Comparison of ENCODE assay signal across 14 cellular contexts in genomic region chr22:37509026-37509886, GRCh38. TPM values are rescaled to one million over a fixed set of nuclear protein-coding genes. Genes with fewer than 3 reads are reported as not detected.
DNase-seq lines count a peak whose midpoint lies in the region; ATAC-seq and TF ChIP-seq lines count a peak whose summit lies in the region.
"Had no signal": no experiment of that assay in that cellular context is flagged by ENCODE, and none has a peak within 500 bp of the region (broad histone marks: within the 10 kb centered on the region; RNA-seq: fewer than 3 reads in every experiment).

No MANE protein-coding gene starts in this region.

- no peaks in the 10 kb centered on the region for H3K9me2 ChIP-seq in PC-9 (ENCODE audit: insufficient read depth)

- H3K4me3 ChIP-seq in PC-9: peak overlapping the region; percentile 3; the same call in 1 of the 2 replicates
- no peak overlapping the region for H3K4me3 ChIP-seq in liver (ENCODE audit: low read depth in 1 of 3, low read length in 3 of 3)

- BruUV-seq in PC-9 (replicated peaks; lab: Mats Ljungman, UMichigan): TSS peak; percentile 81

- POLR2A ChIA-PET in PC-9 (lab: Charles Lee; ENCODE audit: unreplicated experiment): interaction anchor here (0.5 to 1.0 kb wide), 4 partner anchors 33 to 924 kb away, joined by 3 to 26 read pairs (median 5); no protein-coding TSS in a partner anchor

- no peak for TF ChIP-seq CTCF in PC-9 (conservative IDR thresholded peaks at IDR 0.05)
- no peak for TF ChIP-seq CTCF in liver (IDR thresholded peaks at IDR 0.05; ENCODE audit: low read depth, low read length, missing input control)

- H3K27ac ChIP-seq in PC-9: peak overlapping the region; percentile 74
- H3K27ac ChIP-seq in liver (ENCODE audit: low read depth in 1 of 2, low read length in 2 of 2): no peak overlapping the region

- peak overlapping the region in 1 of 2 donors; percentile 40 for H3K27ac Mint-ChIP-seq in stimulated activated naive CD8-positive, alpha-beta T cell treated with anti-CD3 and anti-CD28 coated beads, Interleukin-15, amount 100 ng/mL, for 72 hours
- no peak overlapping the region for H3K27ac Mint-ChIP-seq in T-helper 17 cell
- H3K27ac Mint-ChIP-seq: activated naive CD8-positive, alpha-beta T cell treated with anti-CD3 and anti-CD28 coated beads, Interleukin-2, amount 50 U/mL, for 24 hours had no signal

- no peaks in the 10 kb centered on the region for H3K27me3 Mint-ChIP-seq in stimulated activated naive CD8-positive, alpha-beta T cell treated with anti-CD3 and anti-CD28 coated beads, Interleukin-15, amount 100 ng/mL, for 72 hours
- no peaks in the 10 kb centered on the region for H3K27me3 Mint-ChIP-seq in T-helper 17 cell

- H3K9me3 Mint-ChIP-seq in stimulated activated naive CD8-positive, alpha-beta T cell treated with anti-CD3 and anti-CD28 coated beads, Interleukin-15, amount 100 ng/mL, for 72 hours: no peaks in the 10 kb centered on the region
- H3K9me3 Mint-ChIP-seq: activated naive CD8-positive, alpha-beta T cell treated with anti-CD3 and anti-CD28 coated beads, Interleukin-2, amount 50 U/mL, for 24 hours; activated T-cell treated with anti-CD3 and anti-CD28 coated beads, Interleukin-2, amount 50 U/mL, for 4 hours had no signal

- H2AFZ ChIP-seq in PC-9: no peak overlapping the region

- 77% methylated on average over 9 of the region's 10 CpGs for WGBS in liver

- peaks cover 37% of the 10 kb centered on the region for H3K79me2 ChIP-seq in PC-9 (ENCODE audit: low read depth)

- CTCF ChIA-PET in PC-9 (lab: Charles Lee): interaction anchor here (0.6 to 1.9 kb wide), 11 partner anchors 14 to 1145 kb away, joined by 3 to 5 read pairs (median 4); no protein-coding TSS in a partner anchor

- no peak overlapping the region for H3K4me3 Mint-ChIP-seq in stimulated activated naive CD8-positive, alpha-beta T cell treated with anti-CD3 and anti-CD28 coated beads, Interleukin-15, amount 100 ng/mL, for 72 hours
- no peak overlapping the region for H3K4me3 Mint-ChIP-seq in T-helper 17 cell
- H3K4me3 Mint-ChIP-seq: activated naive CD8-positive, alpha-beta T cell treated with anti-CD3 and anti-CD28 coated beads, Interleukin-2, amount 50 U/mL, for 24 hours; activated T-cell treated with anti-CD3 and anti-CD28 coated beads, Interleukin-2, amount 50 U/mL, for 4 hours had no signal

- TF ChIP-seq RAD21 in liver (IDR thresholded peaks at IDR 0.05): no peak

- H3K36me3 Mint-ChIP-seq in T-helper 17 cell (ENCODE audit: low read depth): no peaks in the 10 kb centered on the region

- H3K4me2 ChIP-seq in PC-9: peak overlapping the region; percentile 72

- peaks cover 63% of the 10 kb centered on the region for H3F3A ChIP-seq in PC-9 (ENCODE audit: insufficient read depth, low read depth)

- DNase-seq in PC-9 (peak in 1 of 2 experiments; percentile 72), dermis blood vessel endothelial cell (peak; percentile 68), sciatic nerve (ENCODE audit: low spot score) (no peak), D341Med (ENCODE audit: low spot score) (no peak), T-helper 17 cell (no peak), T-helper 2 cell (no peak)
- DNase-seq in stimulated activated naive CD8-positive, alpha-beta T cell treated with anti-CD3 and anti-CD28 coated beads, Interleukin-15, amount 100 ng/mL, for 72 hours: no peak
- DNase-seq: activated CD4-positive, CD25-positive, alpha-beta regulatory T cell treated with anti-CD3 and anti-CD28 coated beads, Interleukin-2, amount 50 U/mL, for 72 hours; activated naive CD8-positive, alpha-beta T cell treated with anti-CD3 and anti-CD28 coated beads, Interleukin-2, amount 50 U/mL, for 24 hours; activated T-cell treated with anti-CD3 and anti-CD28 coated beads, Interleukin-2, amount 50 U/mL, for 4 hours; IMR-90; NCI-H1092 treated with DMSO at 0.1 percent for 48 hours; stimulated activated naive CD8-positive, alpha-beta T cell treated with anti-CD3 and anti-CD28 coated beads, Interleukin-15, Interleukin-2, amounts not matched to agents 100 U/mL and 50 U/mL, for 24 hours had no signal

- ATAC-seq in sciatic nerve (peak; percentile 6), T-helper 17 cell (no peak)
- no peak for ATAC-seq in stimulated activated naive CD8-positive, alpha-beta T cell treated with anti-CD3 and anti-CD28 coated beads, Interleukin-15, amount 100 ng/mL, for 72 hours
- ATAC-seq: activated naive CD8-positive, alpha-beta T cell treated with anti-CD3 and anti-CD28 coated beads, Interleukin-2, amount 50 U/mL, for 24 hours; activated T-cell treated with anti-CD3 and anti-CD28 coated beads, Interleukin-2, amount 50 U/mL, for 4 hours; stimulated activated naive CD8-positive, alpha-beta T cell treated with anti-CD3 and anti-CD28 coated beads, Interleukin-15, Interleukin-2, amounts not matched to agents 100 U/mL and 50 U/mL, for 24 hours had no signal

- H4K20me1 ChIP-seq in PC-9 (ENCODE audit: insufficient read depth): no peaks in the 10 kb centered on the region

- no peaks in the 10 kb centered on the region for H3K27me3 ChIP-seq in PC-9 (ENCODE audit: insufficient read depth, low read depth)
- H3K27me3 ChIP-seq in liver (ENCODE audit: control insufficient read depth in 4 of 4, insufficient read depth in 4 of 4, low read length in 3 of 4): no peaks in the 10 kb centered on the region

- no peak overlapping the region for H3K9ac ChIP-seq in liver (ENCODE audit: low read depth in 1 of 2, low read length in 2 of 2)

- intact Hi-C loops in PC-9 (cut with micrococcal nuclease; ENCODE audit: unreplicated experiment) (no loop called here), sciatic nerve (cut with DNase I) (no loop called here)

- peaks cover 62% of the 10 kb centered on the region for H3K4me1 ChIP-seq in PC-9 (replicated peaks; ENCODE audit: insufficient read depth)
- peaks cover 0 to 9% (median 2%) of the 10 kb centered on the region in 4 donors for H3K4me1 ChIP-seq in liver (ENCODE audit: control insufficient read depth in 4 of 4, insufficient read depth in 4 of 4, low read length in 3 of 4)

- no peaks in the 10 kb centered on the region for H3K4me1 Mint-ChIP-seq in stimulated activated naive CD8-positive, alpha-beta T cell treated with anti-CD3 and anti-CD28 coated beads, Interleukin-15, amount 100 ng/mL, for 72 hours
- peaks cover 2% of the 10 kb centered on the region for H3K4me1 Mint-ChIP-seq in T-helper 17 cell
- H3K4me1 Mint-ChIP-seq: activated naive CD8-positive, alpha-beta T cell treated with anti-CD3 and anti-CD28 coated beads, Interleukin-2, amount 50 U/mL, for 24 hours had no signal

- H3K36me3 ChIP-seq in PC-9 (ENCODE audit: low read depth): peaks cover 23% of the 10 kb centered on the region
- peaks cover 0 to 5% (median 1%) of the 10 kb centered on the region in 4 donors for H3K36me3 ChIP-seq in liver (ENCODE audit: control insufficient read depth in 4 of 4, insufficient read depth in 3 of 4, low read depth in 1 of 4, low read length in 3 of 4)

- H3K9me3 ChIP-seq in PC-9 (ENCODE audit: insufficient read depth, low read depth) (no peaks in the 10 kb centered on the region), liver (ENCODE audit: control insufficient read depth in 4 of 4, low read length in 3 of 4) (no peaks in the 10 kb centered on the region), T-helper 17 cell (ENCODE audit: control insufficient read depth, low read length, poor library complexity, severe bottlenecking) (no peaks in the 10 kb centered on the region)

TF ChIP-seq in liver, 16 proteins besides CTCF, POLR2A, EP300 and RAD21:
- TF ChIP-seq RXRA (IDR thresholded peaks at IDR 0.05) (peak in 1 of 2 donors; percentile 46), TAF1 (conservative IDR thresholded peaks at IDR 0.05) (no peak), SP1 (IDR thresholded peaks at IDR 0.05) (peak; percentile 19), HNF4A (conservative IDR thresholded peaks at IDR 0.05) (no peak)

RNA-seq across cellular contexts. Expression of gene CARD10, which starts 10.0 kb away (rescaled TPM):
- total RNA-seq in PC-9 (2021): 63.9 and 76.7 TPM in 2 replicates
- total RNA-seq in dermis blood vessel endothelial cell: 55.8 and 61.6 TPM in 2 replicates
- total RNA-seq in liver: 1 to 10 TPM; 7.8 to 8.9 TPM
- 10 to 100 TPM in 1 of 2 donors, 1 to 10 TPM in 1; 7.9 to 14.0 TPM for polyA plus RNA-seq in liver
- 31.6 TPM for total RNA-seq in sciatic nerve
- under 1 TPM; 0.12 to 0.31 TPM for total RNA-seq in T-helper 17 cell

RNA-seq across cellular contexts. Expression of gene MFNG, which starts 23.1 kb away (rescaled TPM):
- total RNA-seq in PC-9 (2021) (26.0 and 28.1 TPM in 2 replicates), dermis blood vessel endothelial cell (163 and 228 TPM in 2 replicates), liver (1 to 10 TPM; 6.9 to 7.9 TPM), sciatic nerve (22.3 TPM), T-helper 17 cell (100 to 1,000 TPM; 139 to 150 TPM)
- 10 to 100 TPM in 1 of 2 donors, 1 to 10 TPM in 1; 5.0 to 10.7 TPM for polyA plus RNA-seq in liver
- total RNA-seq: IMR-90 had no signal

RNA-seq across cellular contexts. Expression of gene CDC42EP1, which starts 51.0 kb away (rescaled TPM):
- total RNA-seq in PC-9 (2021) (94.0 and 110 TPM in 2 replicates), dermis blood vessel endothelial cell (22.6 and 25.8 TPM in 2 replicates), liver (10 to 100 TPM; 10.2 to 18.8 TPM), sciatic nerve (83.1 TPM), T-helper 17 cell (not detected)
- 10 to 100 TPM; 43.6 to 66.6 TPM for polyA plus RNA-seq in liver

Comparison
In these comparisons a context has a peak if more than half of its experiments do, and no peak if none do; other contexts are left out.
1. RNA of gene CARD10, which starts 10.0 kb away (total RNA-seq): 63.9 to 76.7 TPM in PC-9, 55.8 to 61.6 TPM in dermis blood vessel endothelial cell, 31.6 TPM in sciatic nerve (single experiment) and 7.8 to 8.9 TPM in liver; 0.12 to 0.31 TPM in T-helper 17 cell; every median in the first group is over 4 times any median in the second.
2. RNA of gene CDC42EP1, which starts 51.0 kb away (total RNA-seq): 94.0 to 110 TPM in PC-9, 83.1 TPM in sciatic nerve (single experiment), 22.6 to 25.8 TPM in dermis blood vessel endothelial cell and 10.2 to 18.8 TPM in liver; not detected in T-helper 17 cell; every median in the first group is over 10 times any median in the second.